Comparison of ENCODE assay signal across 7 cellular contexts in genomic region chr9:95775191-95775590, GRCh38.
"Had no signal": no experiment of that assay in that cellular context is flagged by ENCODE, and none has a peak within 500 bp of the region (broad histone marks: within the 10 kb centered on the region; RNA-seq: fewer than 3 reads in every experiment).

No MANE protein-coding gene starts in this region.

- H3K36me3 ChIP-seq: HAP-1 had no signal

- H3K27ac ChIP-seq: GM23248, HL-60 had no signal

- ATAC-seq: HCT116 had no signal

- DNase-seq: GM23248, H7, HFFc6, KG1 had no signal

- H3K9ac ChIP-seq: GM23248 had no signal

- H3K9me3 ChIP-seq: HAP-1 had no signal

- H3K4me3 ChIP-seq: GM23248, HAP-1 had no signal

- H2AFZ ChIP-seq: GM23248 had no signal
